In genomic region chr20:49541733-49542513, GRCh38 we compare ENCODE assay signal across 8 cellular contexts. TPM values are rescaled to one million over a fixed set of nuclear protein-coding genes. Genes with fewer than 3 reads are reported as not detected.
A peak's percentile ranks its signal among the peaks of the same experiment; 100 is the strongest.
DNase-seq lines count a peak whose midpoint lies in the region; ATAC-seq and TF ChIP-seq lines count a peak whose summit lies in the region.

No MANE protein-coding gene starts in this region.

- TF ChIP-seq POLR2A in suprapubic skin (IDR thresholded peaks at IDR 0.05) = no peak

- H3K36me3 Mint-ChIP-seq in Calu3 (ENCODE audit: insufficient read depth, unreplicated experiment) = no peaks in the 10 kb centered on the region
- H3K36me3 Mint-ChIP-seq in neural crest cell (ENCODE audit: low read depth) = peaks cover 15% of the 10 kb centered on the region

- BruUV-seq in Calu3 (replicated peaks; lab: Mats Ljungman, UMichigan) = no TSS peak
- BruUV-seq in OCI-LY7 (replicated peaks; lab: Mats Ljungman, UMichigan) = no TSS peak

- TF ChIP-seq EP300 in suprapubic skin (IDR thresholded peaks at IDR 0.05) = no peak

- intact Hi-C loops in Calu3 (cut with micrococcal nuclease; ENCODE audit: unreplicated experiment) (loop anchor here (1.0 to 5.0 kb wide), 4 partner anchors 66 to 385 kb away; no protein-coding TSS in a partner anchor), OCI-LY7 (cut with micrococcal nuclease; ENCODE audit: unreplicated experiment) (loop anchor here (1.0 to 2.0 kb wide), 3 partner anchors 67 to 346 kb away; no protein-coding TSS in a partner anchor)

- DNase-seq in Calu3 (peak; percentile 83), KG1 (lab: John Stamatoyannopoulos, UW) (peak; percentile 63), OCI-LY7 (ENCODE audit: low spot score) (peak; percentile 89), activated T-cell treated with anti-CD3 and anti-CD28 coated beads for 4 hours (peak; percentile 41), fibroblast of lung (ENCODE audit: low read depth in 2 of 2) (peak; percentile 53 to 69), neural crest cell (ENCODE audit: low read depth, low spot score) (peak; percentile 64), suprapubic skin (ENCODE audit: low spot score in 2 of 2) (no peak)

- POLR2A ChIA-PET in OCI-LY7 (lab: Charles Lee) = interaction anchor here (0.6 to 0.8 kb wide), 3 partner anchors 8 to 60 kb away, joined by 3 read pairs; no protein-coding TSS in a partner anchor

- H3K36me3 ChIP-seq in OCI-LY7 (ENCODE audit: insufficient read depth, low read length) = no peaks in the 10 kb centered on the region
- no peaks in the 10 kb centered on the region for H3K36me3 ChIP-seq in fibroblast of lung (ENCODE audit: control insufficient read depth, insufficient read depth, low read length)
- no peaks in the 10 kb centered on the region for H3K36me3 ChIP-seq in suprapubic skin

- H3K4me3 ChIP-seq in OCI-LY7 (ENCODE audit: low read depth, low read length, poor library complexity, severe bottlenecking) (no peak overlapping the region), fibroblast of lung (replicated peaks in 1 of 4; ENCODE audit: control extremely low read depth in 1 of 4, insufficient read depth in 1 of 4, low read depth in 3 of 4, low read length in 4 of 4) (no peak overlapping the region), suprapubic skin (no peak overlapping the region)

- CTCF ChIA-PET in Calu3 (lab: Charles Lee) = interaction anchor here (0.5 to 5.0 kb wide), 29 partner anchors 8 to 417 kb away, joined by 3 to 184 read pairs (median 4); partner anchors contain the start of gene PTGIS
- CTCF ChIA-PET in OCI-LY7 (lab: Charles Lee; ENCODE audit: unreplicated experiment) = interaction anchor here (1.0 to 2.3 kb wide), 3 partner anchors 40 to 304 kb away, joined by 4 to 9 read pairs (median 4); no protein-coding TSS in a partner anchor

- H3K4me3 Mint-ChIP-seq in Calu3 (ENCODE audit: low read depth, unreplicated experiment) (no peak overlapping the region), neural crest cell (no peak overlapping the region)

- no peaks in the 10 kb centered on the region for H3K9me2 ChIP-seq in OCI-LY7 (ENCODE audit: insufficient read depth, low read length)

- H3K9ac ChIP-seq in fibroblast of lung (ENCODE audit: insufficient read depth, low read length) = no peak overlapping the region

- H3K27me3 ChIP-seq in fibroblast of lung (ENCODE audit: control insufficient read depth, insufficient read depth, low read length) (no peaks in the 10 kb centered on the region), suprapubic skin (no peaks in the 10 kb centered on the region)

- 63% methylated on average over 18 of the region's 18 CpGs for WGBS in suprapubic skin

- H3K9me3 Mint-ChIP-seq in Calu3 (ENCODE audit: low read depth, unreplicated experiment) (peaks cover 3% of the 10 kb centered on the region), neural crest cell (no peaks in the 10 kb centered on the region)

- H3K79me2 ChIP-seq in OCI-LY7 (ENCODE audit: insufficient read depth, low read depth, low read length) (no peaks in the 10 kb centered on the region), fibroblast of lung (ENCODE audit: control insufficient read depth, insufficient read depth, low read length) (no peaks in the 10 kb centered on the region)

- H4K20me1 ChIP-seq in OCI-LY7 (ENCODE audit: insufficient read depth, low read length) (no peaks in the 10 kb centered on the region), fibroblast of lung (ENCODE audit: control insufficient read depth, extremely low read depth, insufficient read depth, low read length) (no peaks in the 10 kb centered on the region)

- peaks cover 25% of the 10 kb centered on the region for H3K4me1 Mint-ChIP-seq in Calu3 (ENCODE audit: low read depth, unreplicated experiment)
- H3K4me1 Mint-ChIP-seq in neural crest cell = peaks cover 14% of the 10 kb centered on the region

- ATAC-seq in HG03039 (IDR thresholded peaks at IDR 0.05; ENCODE audit: unreplicated experiment) = no peak

- H3K27ac Mint-ChIP-seq in Calu3 (ENCODE audit: unreplicated experiment) (no peak overlapping the region), neural crest cell (ENCODE audit: unreplicated experiment) (no peak overlapping the region)

- TF ChIP-seq CTCF in Calu3 (IDR thresholded peaks at IDR 0.05; ENCODE audit: unreplicated experiment) (peak; percentile 98), OCI-LY7 (conservative IDR thresholded peaks at IDR 0.05; ENCODE audit: low read length) (peak; percentile 98), fibroblast of lung (conservative IDR thresholded peaks at IDR 0.05 in 1 of 2, IDR thresholded peaks at IDR 0.05 in 1 of 2; ENCODE audit: low read depth in 1 of 2, low read length in 2 of 2) (peak; percentile 78 to 85), neural crest cell (conservative IDR thresholded peaks at IDR 0.05) (peak; percentile 84), suprapubic skin (IDR thresholded peaks at IDR 0.05) (peak; percentile 62 to 72)

- H2AFZ ChIP-seq in OCI-LY7 (ENCODE audit: low read length) (peak overlapping the region; percentile 25; the same call in 1 of the 2 replicates), fibroblast of lung (ENCODE audit: low read length) (no peak overlapping the region)

- H3K27me3 Mint-ChIP-seq in Calu3 (ENCODE audit: unreplicated experiment) (peaks cover 15% of the 10 kb centered on the region), neural crest cell (ENCODE audit: low read depth) (no peaks in the 10 kb centered on the region)

- H3K27ac ChIP-seq in OCI-LY7 (ENCODE audit: low read depth, low read length, poor library complexity, severe bottlenecking) (no peak overlapping the region), fibroblast of lung (ENCODE audit: insufficient read depth, low read length) (no peak overlapping the region), suprapubic skin (no peak overlapping the region)

- H3K4me2 ChIP-seq in OCI-LY7 (ENCODE audit: low read length) = no peak overlapping the region
- H3K4me2 ChIP-seq in fibroblast of lung (ENCODE audit: extremely low read depth, insufficient read depth, low read length) = no peak overlapping the region

- H3K4me1 ChIP-seq in OCI-LY7 (ENCODE audit: insufficient read depth, low read length, poor library complexity, severe bottlenecking) (no peaks in the 10 kb centered on the region), fibroblast of lung (ENCODE audit: control insufficient read depth, extremely low read depth, insufficient read depth, low read length) (no peaks in the 10 kb centered on the region), suprapubic skin (no peaks in the 10 kb centered on the region)

- peaks cover 16% of the 10 kb centered on the region for H3K9me3 ChIP-seq in OCI-LY7 (ENCODE audit: low read length)
- no peaks in the 10 kb centered on the region for H3K9me3 ChIP-seq in fibroblast of lung (ENCODE audit: control insufficient read depth, insufficient read depth, low read depth, low read length)
- no peaks in the 10 kb centered on the region for H3K9me3 ChIP-seq in suprapubic skin

RNA-seq across cellular contexts. Expression of gene PTGIS, which starts 26.0 kb away (rescaled TPM):
- 0.26 and 0.29 TPM in 2 replicates for total RNA-seq in Calu3 (2022)
- total RNA-seq in OCI-LY7 (2014; rRNA removed; shearing (Covaris generic)) = not detected in 2 replicates
- total RNA-seq in OCI-LY7 (2022) = not detected in 2 replicates
- total RNA-seq in fibroblast of lung = 41.5 and 79.1 TPM in 2 replicates
- 6.8 and 33.1 TPM in 2 replicates for polyA plus RNA-seq in fibroblast of lung
- 5.3 and 22.0 TPM in 2 replicates for polyA plus RNA-seq in fibroblast of lung (2012)
- polyA minus RNA-seq in fibroblast of lung (ENCODE audit: low replicate concordance) = 24.8 and 159 TPM in 2 replicates
- 7.1 and 9.8 TPM in 2 replicates for total RNA-seq in neural crest cell
- 10 to 100 TPM in 1 of 4 donors, 1 to 10 TPM in 3; 4.3 to 14.4 (median 7.0) TPM for total RNA-seq in suprapubic skin

RNA-seq across cellular contexts. Expression of gene KCNB1, which starts 59.5 kb away (rescaled TPM):
- not detected in 2 replicates for total RNA-seq in Calu3 (2022)
- total RNA-seq in OCI-LY7 (2014; rRNA removed; shearing (Covaris generic)) = 0.03 TPM in 1 of 2 replicates, not detected in the other
- total RNA-seq in OCI-LY7 (2022) = 0.07 TPM in 1 of 2 replicates, not detected in the other
- total RNA-seq in fibroblast of lung = under 0.01 TPM in 2 replicates
- 0.07 and 0.08 TPM in 2 replicates for polyA plus RNA-seq in fibroblast of lung
- 0.10 and 0.21 TPM in 2 replicates for polyA plus RNA-seq in fibroblast of lung (2012)
- 0.07 TPM in 1 of 2 replicates, not detected in the other for polyA minus RNA-seq in fibroblast of lung (ENCODE audit: low replicate concordance)
- 1.6 and 2.8 TPM in 2 replicates for total RNA-seq in neural crest cell
- total RNA-seq in suprapubic skin = 1 to 10 TPM in 3 of 4 donors, under 1 TPM in 1; 0.91 to 4.0 (median 2.3) TPM

Comparison
In these comparisons a context has a peak if more than half of its experiments do, and no peak if none do; other contexts are left out.
1. DNase-seq: peak in Calu3 (single experiment), KG1 (single experiment), OCI-LY7 (single experiment), activated T-cell treated with anti-CD3 and anti-CD28 coated beads for 4 hours (single experiment), fibroblast of lung (2 of 2) and neural crest cell (single experiment); none in suprapubic skin (0 of 2).
2. Peak in every context shown above with its lines, with median percentiles within 50 percentile points of each other: CTCF ChIP-seq.